22 cellular contexts compared by ENCODE assay signal in the genomic region with DNA sequence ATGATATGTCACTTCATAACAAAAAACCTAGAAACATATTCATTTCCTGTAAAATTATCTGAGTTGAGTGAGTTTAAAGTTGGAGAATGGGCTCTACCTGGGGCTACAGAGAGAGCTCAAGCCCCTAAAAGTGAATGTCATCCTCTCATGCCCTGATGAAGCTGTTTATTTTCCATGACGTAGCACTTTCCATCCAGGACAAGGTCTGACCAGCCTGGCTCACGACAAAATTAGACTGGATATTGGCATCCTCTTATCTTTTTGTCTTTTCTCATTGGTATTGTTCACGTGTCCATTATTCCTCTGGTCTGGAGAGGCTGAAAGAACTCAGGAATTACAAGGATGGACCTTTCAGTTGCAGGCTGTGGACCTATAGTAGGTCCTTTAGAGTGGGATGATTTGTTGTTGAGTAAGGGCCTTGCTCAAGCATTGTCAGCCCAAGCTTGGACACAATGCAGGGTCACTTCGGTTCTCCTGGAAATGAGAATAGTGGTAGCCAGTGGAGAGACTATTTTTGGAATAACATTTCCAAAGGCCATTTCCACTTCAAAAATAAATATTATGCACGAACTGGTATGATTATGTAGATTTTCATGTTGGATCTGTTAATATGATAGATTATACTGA. TPM values are rescaled to one million over a fixed set of nuclear protein-coding genes. Genes with fewer than 3 reads are reported as not detected.
"Had no signal": no experiment of that assay in that cellular context is flagged by ENCODE, and none has a peak within 500 bp of the region (broad histone marks: within the 10 kb centered on the region; RNA-seq: fewer than 3 reads in every experiment).

No MANE protein-coding gene starts in this region.

- H3K4me1 ChIP-seq: parathyroid adenoma, prostate gland, stomach, suprapubic skin, thyroid gland had no signal

- ATAC-seq: naive thymus-derived CD4-positive, alpha-beta T cell had no signal

- H2AFZ ChIP-seq: parathyroid adenoma had no signal

- DNase-seq: cortex of kidney; dorsolateral prefrontal cortex; effector CD8-positive, alpha-beta T cell; foreskin melanocyte; head of caudate nucleus; hypothalamus; kidney glomerular epithelial cell; mammary epithelial cell; naive thymus-derived CD4-positive, alpha-beta T cell; nephron progenitor cell; sigmoid colon; stimulated activated CD4-positive, alpha-beta T cell treated with anti-CD3 and anti-CD28 coated beads, Interleukin-12 subunit alpha, Interleukin-12 subunit beta, amount 100 ng/mL, for 4 hours; stimulated activated naive CD4-positive, alpha-beta T cell; stomach; thyroid gland had no signal

- H3K9ac ChIP-seq: parathyroid adenoma had no signal

- H3K36me3 ChIP-seq: prostate gland, sigmoid colon, stomach, suprapubic skin, thyroid gland had no signal

- H3K27ac ChIP-seq: dorsolateral prefrontal cortex, parathyroid adenoma, prostate gland, sigmoid colon, skin epidermis, stomach, suprapubic skin, thyroid gland had no signal

- H3K9me3 ChIP-seq: prostate gland, sigmoid colon, stomach, suprapubic skin, thyroid gland had no signal

- H3K27me3 ChIP-seq: sigmoid colon, stomach, thyroid gland had no signal

- H3K4me3 ChIP-seq: dorsolateral prefrontal cortex, prostate gland, sigmoid colon, skin epidermis, stomach, suprapubic skin, thyroid gland had no signal

- H3K79me2 ChIP-seq: parathyroid adenoma had no signal

RNA-seq across cellular contexts. Expression of gene TDRD15, which starts 24.4 kb away (rescaled TPM):
- total RNA-seq: lower leg skin; mammary epithelial cell; naive thymus-derived CD4-positive, alpha-beta T cell; renal cortical epithelial cell had no signal

RNA-seq across cellular contexts. Expression of gene APOB, which starts 55.5 kb away (rescaled TPM):
- total RNA-seq: mammary epithelial cell; mononuclear cell; naive thymus-derived CD4-positive, alpha-beta T cell had no signal
